28 cellular contexts compared by ENCODE assay signal in the genomic region with DNA sequence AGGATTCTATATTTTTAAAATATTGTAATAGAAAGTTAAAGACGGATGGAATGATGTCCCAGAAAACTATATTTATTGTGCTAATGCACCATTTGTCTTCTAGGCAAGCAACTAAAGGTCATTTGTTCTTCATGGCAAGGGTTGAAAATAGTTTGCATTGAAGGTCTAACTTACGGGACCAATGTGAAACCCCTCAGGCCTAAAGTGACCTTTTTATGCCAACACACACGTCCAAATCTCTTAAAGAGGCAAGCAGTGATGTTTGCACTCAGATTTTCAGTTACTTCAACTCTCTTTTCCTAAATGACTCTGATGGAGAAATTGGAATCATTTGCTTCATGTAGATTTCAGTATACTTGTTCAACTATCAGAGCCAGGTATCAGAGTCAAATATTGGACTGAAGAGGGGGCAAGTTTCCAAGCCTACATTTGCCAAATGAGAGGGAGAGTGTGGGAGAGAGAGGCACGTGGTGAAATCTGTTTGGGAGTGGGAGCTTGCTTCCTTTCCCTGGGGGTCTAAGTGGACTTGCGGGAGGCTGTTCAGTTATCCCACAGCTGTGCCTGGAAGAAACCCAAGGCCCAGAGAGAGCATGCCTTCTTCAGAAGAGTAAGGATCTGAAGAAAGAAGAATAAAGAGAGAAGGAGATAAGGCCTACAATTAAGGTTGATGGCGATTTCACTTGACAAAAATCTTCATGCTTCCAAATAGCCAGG.
"Had no signal": no experiment of that assay in that cellular context is flagged by ENCODE, and none has a peak within 500 bp of the region (broad histone marks: within the 10 kb centered on the region; RNA-seq: fewer than 3 reads in every experiment).

No MANE protein-coding gene starts in this region.

- H3K4me3 Mint-ChIP-seq: activated CD4-positive, alpha-beta memory T cell treated with anti-CD3 and anti-CD28 coated beads, Interleukin-2, amount 10 ng/mL, durations not matched to agents 7 days and 5 days; activated CD8-positive, alpha-beta memory T cell treated with anti-CD3 and anti-CD28 coated beads, Interleukin-2, amount 10 ng/mL, durations not matched to agents 7 days and 5 days; activated naive CD4-positive, alpha-beta T cell treated with anti-CD3 and anti-CD28 coated beads, Interleukin-2, amount 10 ng/mL, durations not matched to agents 7 days and 5 days; activated naive CD8-positive, alpha-beta T cell; activated naive CD8-positive, alpha-beta T cell treated with anti-CD3 and anti-CD28 coated beads, Interleukin-2, amount 50 U/mL, for 24 hours had no signal

- H3K27me3 Mint-ChIP-seq: activated CD4-positive, alpha-beta memory T cell treated with anti-CD3 and anti-CD28 coated beads, Interleukin-2, amount 10 ng/mL, durations not matched to agents 7 days and 5 days; activated CD8-positive, alpha-beta memory T cell treated with anti-CD3 and anti-CD28 coated beads, Interleukin-2, amount 10 ng/mL, durations not matched to agents 7 days and 5 days; activated naive CD4-positive, alpha-beta T cell treated with anti-CD3 and anti-CD28 coated beads, Interleukin-2, amount 10 ng/mL, durations not matched to agents 7 days and 5 days; activated naive CD8-positive, alpha-beta T cell; activated naive CD8-positive, alpha-beta T cell treated with anti-CD3 and anti-CD28 coated beads, Interleukin-2, amount 50 U/mL, for 24 hours had no signal

- H3K4me1 Mint-ChIP-seq: activated CD4-positive, alpha-beta memory T cell treated with anti-CD3 and anti-CD28 coated beads, Interleukin-2, amount 10 ng/mL, durations not matched to agents 7 days and 5 days; activated CD8-positive, alpha-beta memory T cell treated with anti-CD3 and anti-CD28 coated beads, Interleukin-2, amount 10 ng/mL, durations not matched to agents 7 days and 5 days; activated naive CD4-positive, alpha-beta T cell treated with anti-CD3 and anti-CD28 coated beads, Interleukin-2, amount 10 ng/mL, durations not matched to agents 7 days and 5 days; activated naive CD8-positive, alpha-beta T cell treated with anti-CD3 and anti-CD28 coated beads, Interleukin-2, amount 50 U/mL, for 24 hours had no signal

- H3K9me3 Mint-ChIP-seq: activated CD4-positive, alpha-beta memory T cell treated with anti-CD3 and anti-CD28 coated beads, Interleukin-2, amount 10 ng/mL, durations not matched to agents 7 days and 5 days; activated naive CD4-positive, alpha-beta T cell treated with anti-CD3 and anti-CD28 coated beads, Interleukin-2, amount 10 ng/mL, durations not matched to agents 7 days and 5 days; activated naive CD8-positive, alpha-beta T cell treated with anti-CD3 and anti-CD28 coated beads, Interleukin-2, amount 50 U/mL, for 24 hours had no signal

- H3K36me3 ChIP-seq: cardiac muscle cell, MG63, WERI-Rb-1 had no signal

- H3K27me3 ChIP-seq: cardiac muscle cell, MG63 had no signal

- H3K27ac ChIP-seq: cardiac muscle cell, SK-N-MC, WERI-Rb-1 had no signal

- ATAC-seq: activated CD8-positive, alpha-beta memory T cell treated with anti-CD3 and anti-CD28 coated beads, Interleukin-2, amount 10 ng/mL, durations not matched to agents 7 days and 5 days; activated naive CD8-positive, alpha-beta T cell treated with anti-CD3 and anti-CD28 coated beads, Interleukin-2, amount 50 U/mL, for 24 hours; Panc1 had no signal

- H3K4me3 ChIP-seq: cardiac muscle cell, MG63, SK-N-MC had no signal

- DNase-seq: activated CD4-positive, alpha-beta memory T cell treated with anti-CD3 and anti-CD28 coated beads, Interleukin-2, amount 10 ng/mL, durations not matched to agents 7 days and 5 days; activated CD4-positive, alpha-beta T cell treated with anti-CD3 and anti-CD28 coated beads for 1 hour; activated CD4-positive, alpha-beta T cell treated with anti-CD3 and anti-CD28 coated beads for 48 hours; activated CD4-positive, CD25-positive, alpha-beta regulatory T cell; activated CD8-positive, alpha-beta memory T cell treated with anti-CD3 and anti-CD28 coated beads for 24 hours; activated CD8-positive, alpha-beta memory T cell treated with anti-CD3 and anti-CD28 coated beads, Interleukin-2, amount 10 ng/mL, durations not matched to agents 7 days and 5 days; activated CD8-positive, alpha-beta memory T cell treated with anti-CD3 and anti-CD28 coated beads, Interleukin-2, amount 50 U/mL, for 48 hours; activated effector memory CD4-positive, alpha-beta T cell treated with Interleukin-2 at 50 U/mL for 16 hours; activated naive CD4-positive, alpha-beta T cell treated with anti-CD3 and anti-CD28 coated beads, Interleukin-2, amount 10 ng/mL, durations not matched to agents 7 days and 5 days; activated naive CD8-positive, alpha-beta T cell treated with anti-CD3 and anti-CD28 coated beads, Interleukin-2, amount 50 U/mL, for 24 hours; activated T-cell treated with anti-CD3 and anti-CD28 coated beads, Interleukin-2, amount 50 U/mL, for 48 hours; Kasumi-1; KG1; NCI-H1092 treated with DMSO at 0.1 percent for 48 hours; NCI-H1417; NCI-H146; NCI-H187; NCI-H2029 treated with DMSO at 0.1 percent for 48 hours; NCI-H345; NCI-H524 treated with DMSO at 0.1 percent for 48 hours; SIG-M5; T1000; WERI-Rb-1 had no signal

- H3K36me3 Mint-ChIP-seq: activated CD8-positive, alpha-beta memory T cell treated with anti-CD3 and anti-CD28 coated beads, Interleukin-2, amount 10 ng/mL, durations not matched to agents 7 days and 5 days; activated naive CD4-positive, alpha-beta T cell treated with anti-CD3 and anti-CD28 coated beads, Interleukin-2, amount 10 ng/mL, durations not matched to agents 7 days and 5 days; activated naive CD8-positive, alpha-beta T cell had no signal

- H3K27ac Mint-ChIP-seq: activated CD4-positive, alpha-beta memory T cell treated with anti-CD3 and anti-CD28 coated beads, Interleukin-2, amount 10 ng/mL, durations not matched to agents 7 days and 5 days; activated CD8-positive, alpha-beta memory T cell treated with anti-CD3 and anti-CD28 coated beads, Interleukin-2, amount 10 ng/mL, durations not matched to agents 7 days and 5 days; activated naive CD4-positive, alpha-beta T cell treated with anti-CD3 and anti-CD28 coated beads, Interleukin-2, amount 10 ng/mL, durations not matched to agents 7 days and 5 days; activated naive CD8-positive, alpha-beta T cell; activated naive CD8-positive, alpha-beta T cell treated with anti-CD3 and anti-CD28 coated beads, Interleukin-2, amount 50 U/mL, for 24 hours had no signal
